ENCODE assay signal across 2 cellular contexts in the genomic region with DNA sequence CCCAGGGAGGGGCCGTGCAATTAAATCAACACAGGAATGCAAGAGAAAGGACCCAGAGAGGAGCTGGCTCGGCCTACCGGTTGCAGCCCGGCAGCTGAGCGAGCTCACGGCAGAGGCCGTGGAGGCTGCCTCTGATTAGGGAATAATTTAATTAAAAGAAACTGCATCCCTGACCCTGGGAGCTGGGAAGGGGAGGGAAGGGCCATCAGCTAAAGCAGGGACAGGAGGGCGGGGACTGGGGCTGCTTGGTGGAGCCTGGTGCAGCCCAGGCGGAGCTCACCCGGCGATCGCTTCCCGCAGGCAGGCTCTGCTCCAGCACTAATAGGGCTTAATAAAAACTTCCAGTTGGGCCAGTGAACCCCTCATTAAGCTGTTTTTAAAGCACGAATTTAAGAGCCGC.
TF ChIP-seq lines count a peak whose summit lies in the region.

No MANE protein-coding gene starts in this region.

TF ChIP-seq in SK-N-SH, 30 proteins besides CTCF, POLR2A, EP300 and RAD21 (continued from another document):
- no peak for TF ChIP-seq REST (IDR thresholded peaks at IDR 0.05; ENCODE audit: low read depth, low read length)
- no peak for TF ChIP-seq MXI1 (IDR thresholded peaks at IDR 0.05; ENCODE audit: low read depth, low read length)
- TF ChIP-seq TCF12 (IDR thresholded peaks at IDR 0.05), result no peak
- TF ChIP-seq SIN3A (IDR thresholded peaks at IDR 0.05; ENCODE audit: borderline replicate concordance, low read depth, low read length), result no peak
- no peak for TF ChIP-seq TEAD4 (IDR thresholded peaks at IDR 0.05; ENCODE audit: borderline replicate concordance, insufficient read depth)
- no peak for TF ChIP-seq NRF1 (IDR thresholded peaks at IDR 0.05; ENCODE audit: low read depth, low read length)
- TF ChIP-seq POLR2AphosphoS5 (IDR thresholded peaks at IDR 0.05; ENCODE audit: low read depth, low read length), result no peak
- no peak for TF ChIP-seq NFIC (IDR thresholded peaks at IDR 0.05; ENCODE audit: borderline replicate concordance)
- no peak for TF ChIP-seq MEF2A (IDR thresholded peaks at IDR 0.05; ENCODE audit: borderline replicate concordance, low read depth)
- TF ChIP-seq ZBTB33 (IDR thresholded peaks at IDR 0.05; ENCODE audit: borderline replicate concordance, low read depth), result no peak
- TF ChIP-seq JUND (IDR thresholded peaks at IDR 0.05), result no peak
- TF ChIP-seq GATA2 (CRISPR knock-in tag; IDR thresholded peaks at IDR 0.05), result no peak
- no peak for TF ChIP-seq MAX (IDR thresholded peaks at IDR 0.05; ENCODE audit: low read depth)
- no peak for TF ChIP-seq FOXM1 (IDR thresholded peaks at IDR 0.05; ENCODE audit: low read depth)

TF ChIP-seq in SK-N-SH treated with all-trans-retinoic acid at 6 μM for 48 hours, 23 proteins besides CTCF, POLR2A, EP300 and RAD21 (continued from another document):
- TF ChIP-seq ZFP30 (CRISPR knock-in tag; IDR thresholded peaks at IDR 0.05) (no peak), ZC3H10 (CRISPR knock-in tag; IDR thresholded peaks at IDR 0.05) (no peak), ZNF8 (CRISPR knock-in tag; IDR thresholded peaks at IDR 0.05) (no peak), ARNTL (CRISPR knock-in tag; IDR thresholded peaks at IDR 0.05; ENCODE audit: borderline replicate concordance, low read depth) (no peak), SNAI2 (CRISPR knock-in tag; IDR thresholded peaks at IDR 0.05) (no peak), BACH2 (CRISPR knock-in tag; IDR thresholded peaks at IDR 0.05; ENCODE audit: borderline replicate concordance) (no peak)
- TF ChIP-seq, protein P1, sequence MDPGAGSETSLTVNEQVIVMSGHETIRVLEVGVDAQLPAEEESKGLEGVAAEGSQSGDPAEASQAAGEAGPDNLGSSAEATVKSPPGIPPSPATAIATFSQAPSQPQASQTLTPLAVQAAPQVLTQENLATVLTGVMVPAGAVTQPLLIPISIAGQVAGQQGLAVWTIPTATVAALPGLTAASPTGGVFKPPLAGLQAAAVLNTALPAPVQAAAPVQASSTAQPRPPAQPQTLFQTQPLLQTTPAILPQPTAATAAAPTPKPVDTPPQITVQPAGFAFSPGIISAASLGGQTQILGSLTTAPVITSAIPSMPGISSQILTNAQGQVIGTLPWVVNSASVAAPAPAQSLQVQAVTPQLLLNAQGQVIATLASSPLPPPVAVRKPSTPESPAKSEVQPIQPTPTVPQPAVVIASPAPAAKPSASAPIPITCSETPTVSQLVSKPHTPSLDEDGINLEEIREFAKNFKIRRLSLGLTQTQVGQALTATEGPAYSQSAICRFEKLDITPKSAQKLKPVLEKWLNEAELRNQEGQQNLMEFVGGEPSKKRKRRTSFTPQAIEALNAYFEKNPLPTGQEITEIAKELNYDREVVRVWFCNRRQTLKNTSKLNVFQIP (CRISPR knock-in tag; IDR thresholded peaks at IDR 0.05; ENCODE audit: borderline replicate concordance, low read depth), result no peak
TF ChIP-seq in SK-N-SH treated with all-trans-retinoic acid at 6 μM for 48 hours: peak in this region for 0.
